26 cellular contexts compared by ENCODE assay signal in the genomic region with DNA sequence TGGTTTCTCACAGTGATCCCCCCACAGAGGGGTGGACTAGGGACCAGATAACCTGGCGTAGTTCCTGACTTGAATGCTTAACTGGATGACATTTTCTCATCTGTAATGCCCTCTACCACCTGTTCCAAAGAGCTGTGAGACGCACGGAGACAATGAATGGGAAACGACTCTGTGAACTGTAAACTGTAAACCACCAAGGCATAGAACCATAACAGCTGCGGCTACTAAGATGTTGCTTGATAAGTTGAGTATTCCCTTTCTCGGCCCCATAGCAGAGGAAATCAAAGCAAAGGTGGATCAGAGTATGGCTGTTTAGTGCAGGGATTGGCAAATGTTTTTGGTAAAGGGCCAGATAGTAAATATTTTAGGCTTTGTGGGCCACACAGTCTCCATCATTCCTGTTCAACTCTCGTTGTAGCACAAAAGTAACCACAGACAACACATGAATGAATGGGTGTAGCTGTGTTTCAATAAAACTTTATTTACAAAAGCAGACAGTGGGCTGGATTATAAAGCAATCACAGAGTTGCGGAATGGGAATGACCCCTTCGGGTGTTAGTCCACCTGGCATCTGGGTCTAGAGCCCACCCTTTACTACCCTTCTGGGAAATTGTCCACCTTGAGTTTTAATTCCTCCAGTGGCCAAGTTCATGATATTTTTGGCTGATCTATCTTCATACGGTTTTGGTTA.
"Had no signal": no experiment of that assay in that cellular context is flagged by ENCODE, and none has a peak within 500 bp of the region (broad histone marks: within the 10 kb centered on the region; RNA-seq: fewer than 3 reads in every experiment).

No MANE protein-coding gene starts in this region.

- H3K9ac ChIP-seq: neural progenitor cell, parathyroid adenoma had no signal

- H3K36me3 ChIP-seq: esophagus squamous epithelium, heart right ventricle, left lung, neural progenitor cell, sigmoid colon, spleen, suprapubic skin, transverse colon, upper lobe of right lung, uterus had no signal

- H3K79me2 ChIP-seq: parathyroid adenoma had no signal

- H3K4me3 ChIP-seq: esophagus squamous epithelium, heart right ventricle, left lung, mucosa of descending colon, neural progenitor cell, sigmoid colon, skin epidermis, spleen, suprapubic skin, transverse colon, upper lobe of right lung, uterus had no signal

- H3K9me3 ChIP-seq: esophagus squamous epithelium, heart right ventricle, left lung, mucosa of descending colon, sigmoid colon, transverse colon, upper lobe of right lung, uterus had no signal

- H2AFZ ChIP-seq: neural progenitor cell, parathyroid adenoma had no signal

- H3K4me2 ChIP-seq: neural progenitor cell had no signal

- H3K27ac ChIP-seq: esophagus squamous epithelium, heart right ventricle, left lung, neural progenitor cell, parathyroid adenoma, sigmoid colon, skin epidermis, spleen, suprapubic skin, transverse colon, upper lobe of right lung, uterus had no signal

- FAIRE-seq: endometrium, islet of Langerhans had no signal

- DNase-seq: cortex of kidney; effector memory CD8-positive, alpha-beta T cell; erythroblast; esophagus squamous epithelium; foreskin melanocyte; glutamatergic neuron; heart right ventricle; hippocampal formation; left cardiac atrium; left lung; mesenchymal stem cell; mucosa of descending colon; naive thymus-derived CD4-positive, alpha-beta T cell; sigmoid colon; spleen; stimulated activated naive B cell treated with anti-CD40 and anti-IgM and Interleukin-4, amounts not matched to agents 10 μg/mL and 1 μg/mL and 100 μg/mL, for 72 hours; stimulated activated naive CD8-positive, alpha-beta T cell treated with anti-CD3 and anti-CD28 coated beads, Interleukin-15, amount 100 ng/mL, for 72 hours; transverse colon; upper lobe of right lung; uterus had no signal

- H3K27me3 ChIP-seq: esophagus squamous epithelium, heart right ventricle, left lung, neural progenitor cell, sigmoid colon, spleen, suprapubic skin, transverse colon, upper lobe of right lung, uterus had no signal

- ATAC-seq: effector memory CD8-positive, alpha-beta T cell; heart right ventricle; left cardiac atrium; left lung; mucosa of descending colon; naive thymus-derived CD4-positive, alpha-beta T cell; stimulated activated naive B cell treated with anti-CD40 and anti-IgM and Interleukin-4, amounts not matched to agents 10 μg/mL and 1 μg/mL and 100 μg/mL, for 72 hours; stimulated activated naive CD8-positive, alpha-beta T cell treated with anti-CD3 and anti-CD28 coated beads, Interleukin-15, amount 100 ng/mL, for 72 hours; upper lobe of right lung had no signal

- H3K4me1 ChIP-seq: esophagus squamous epithelium, heart right ventricle, left lung, parathyroid adenoma, sigmoid colon, spleen, suprapubic skin, transverse colon, upper lobe of right lung, uterus had no signal
